12 cellular contexts compared by ENCODE assay signal in the genomic region with DNA sequence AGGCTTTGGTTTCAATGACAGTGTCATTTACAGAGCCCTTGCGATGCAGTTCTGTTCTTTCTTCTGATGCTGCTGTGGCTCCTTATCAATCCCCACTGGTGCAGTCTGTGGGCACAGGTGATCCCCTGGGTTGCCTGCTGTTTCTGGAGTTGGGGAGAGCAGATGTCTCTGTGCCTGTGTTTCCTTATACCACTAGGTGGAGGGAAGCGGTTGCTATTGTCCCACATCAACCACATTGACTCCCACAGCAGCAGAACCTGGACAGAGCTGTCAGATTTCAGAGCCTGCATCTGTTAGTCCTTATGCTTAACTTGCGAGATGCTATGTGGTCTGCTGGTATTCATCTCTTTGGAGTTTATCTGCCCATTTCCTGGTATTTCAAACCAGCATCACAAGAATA. TPM values are rescaled to one million over a fixed set of nuclear protein-coding genes. Genes with fewer than 3 reads are reported as not detected.
DNase-seq lines count a peak whose midpoint lies in the region; ATAC-seq, FAIRE-seq and TF ChIP-seq lines count a peak whose summit lies in the region.
"Had no signal": no experiment of that assay in that cellular context is flagged by ENCODE, and none has a peak within 500 bp of the region (broad histone marks: within the 10 kb centered on the region; RNA-seq: fewer than 3 reads in every experiment).

No MANE protein-coding gene starts in this region.

- no peak overlapping the region for H2AFZ ChIP-seq in astrocyte (ENCODE audit: low read depth, low read length)

- peaks cover 11% of the 10 kb centered on the region for H3K4me1 ChIP-seq in astrocyte (ENCODE audit: insufficient read depth, low read length)
- H3K4me1 ChIP-seq in naive thymus-derived CD4-positive, alpha-beta T cell (ENCODE audit: control insufficient read depth in 2 of 2, insufficient read depth in 2 of 2, low read length in 2 of 2): no peaks in the 10 kb centered on the region

- no peak overlapping the region for H3K27ac Mint-ChIP-seq in astrocyte (ENCODE audit: unreplicated experiment)
- peak overlapping the region in 1 of 9 donors; percentile 3 for H3K27ac Mint-ChIP-seq in naive thymus-derived CD4-positive, alpha-beta T cell
- H3K27ac Mint-ChIP-seq: stimulated activated naive CD8-positive, alpha-beta T cell treated with anti-CD3 and anti-CD28 coated beads, Interleukin-15, Interleukin-2, amounts not matched to agents 100 ng/mL and 50 ng/mL, for 24 hours had no signal

- H3K27ac ChIP-seq in astrocyte (ENCODE audit: low read depth, low read length): no peak overlapping the region
- H3K27ac ChIP-seq in naive thymus-derived CD4-positive, alpha-beta T cell (ENCODE audit: low read depth, low read length): no peak overlapping the region
- H3K27ac ChIP-seq: BLaER1 treated with 17β-estradiol and CSF1 and Interleukin-3, amounts not matched to agents 10 nM and 100 nM had no signal

- no peaks in the 10 kb centered on the region for H3K27me3 ChIP-seq in astrocyte (ENCODE audit: insufficient read depth, low read length)
- no peaks in the 10 kb centered on the region for H3K27me3 ChIP-seq in naive thymus-derived CD4-positive, alpha-beta T cell (ENCODE audit: control insufficient read depth in 2 of 2, insufficient read depth in 2 of 2, low read length in 2 of 2)
- H3K27me3 ChIP-seq: BLaER1 treated with 17β-estradiol and CSF1 and Interleukin-3, amounts not matched to agents 10 nM and 100 nM had no signal

- no peak overlapping the region for H3K4me3 ChIP-seq in astrocyte (ENCODE audit: insufficient read depth, low read depth, low read length)
- no peak overlapping the region for H3K4me3 ChIP-seq in naive thymus-derived CD4-positive, alpha-beta T cell (ENCODE audit: low read length)
- H3K4me3 ChIP-seq: BLaER1 treated with 17β-estradiol and CSF1 and Interleukin-3, amounts not matched to agents 10 nM and 100 nM had no signal

- no peaks in the 10 kb centered on the region for H3K36me3 ChIP-seq in astrocyte (ENCODE audit: insufficient read depth, low read length)
- no peaks in the 10 kb centered on the region for H3K36me3 ChIP-seq in naive thymus-derived CD4-positive, alpha-beta T cell (ENCODE audit: control insufficient read depth in 2 of 3, insufficient read depth in 3 of 3, low read length in 3 of 3)

- FAIRE-seq in astrocyte (lab: Jason Lieb, UNC): no peak

- ATAC-seq in HG03354 (IDR thresholded peaks at IDR 0.05; ENCODE audit: poor library complexity, severe bottlenecking, unreplicated experiment) (peak; percentile 70), GM21526 (IDR thresholded peaks at IDR 0.05; ENCODE audit: low FRiP score, unreplicated experiment) (no peak)
- ATAC-seq in naive thymus-derived CD4-positive, alpha-beta T cell: peak; percentile 37

- peaks cover 9% of the 10 kb centered on the region for H3K4me1 Mint-ChIP-seq in astrocyte (ENCODE audit: low read depth, unreplicated experiment)
- peaks cover 0 to 17% (median 0%) of the 10 kb centered on the region in 7 donors for H3K4me1 Mint-ChIP-seq in naive thymus-derived CD4-positive, alpha-beta T cell

- no peaks in the 10 kb centered on the region for H4K20me1 ChIP-seq in astrocyte (ENCODE audit: insufficient read depth, low read length)
- H4K20me1 ChIP-seq: BLaER1 treated with 17β-estradiol and CSF1 and Interleukin-3, amounts not matched to agents 10 nM and 100 nM had no signal

- intact Hi-C loops in naive thymus-derived CD4-positive, alpha-beta T cell (cut with micrococcal nuclease): loop anchor here (1.0 to 5.0 kb wide), 5 partner anchors 35 to 179 kb away; partner anchors contain the start of gene AGA (in 1 of the 2)

- H3K4me2 ChIP-seq in astrocyte (ENCODE audit: low read length): no peak overlapping the region
- H3K4me2 ChIP-seq: BLaER1 treated with 17β-estradiol and CSF1 and Interleukin-3, amounts not matched to agents 10 nM and 100 nM had no signal

- no peaks in the 10 kb centered on the region for H3K36me3 Mint-ChIP-seq in astrocyte (ENCODE audit: low read depth, unreplicated experiment)
- H3K36me3 Mint-ChIP-seq in naive thymus-derived CD4-positive, alpha-beta T cell: peaks cover 0 to 31% (median 0%) of the 10 kb centered on the region in 5 donors

- CTCF ChIA-PET in naive thymus-derived CD4-positive, alpha-beta T cell (lab: Charles Lee): interaction anchor here (0.7 to 1.3 kb wide), 4 partner anchors 18 to 232 kb away, joined by 3 to 5 read pairs (median 4); partner anchors contain the start of gene AGA

- peak; percentile 18 for TF ChIP-seq CTCF in astrocyte (IDR thresholded peaks at IDR 0.05; ENCODE audit: insufficient read depth, low read depth, low read length)

- H3K9me3 ChIP-seq in astrocyte (ENCODE audit: insufficient read depth, low read depth, low read length): no peaks in the 10 kb centered on the region
- no peaks in the 10 kb centered on the region for H3K9me3 ChIP-seq in naive thymus-derived CD4-positive, alpha-beta T cell (ENCODE audit: control insufficient read depth in 2 of 3, low read length in 3 of 3)

- H3K9me3 Mint-ChIP-seq in astrocyte (ENCODE audit: unreplicated experiment): no peaks in the 10 kb centered on the region
- H3K9me3 Mint-ChIP-seq in naive thymus-derived CD4-positive, alpha-beta T cell: peaks cover 0 to 10% (median 0%) of the 10 kb centered on the region in 11 donors

- H3K9ac ChIP-seq in astrocyte (ENCODE audit: low read length): no peak overlapping the region
- H3K9ac ChIP-seq: BLaER1 treated with 17β-estradiol and CSF1 and Interleukin-3, amounts not matched to agents 10 nM and 100 nM had no signal

- POLR2A ChIA-PET in naive thymus-derived CD4-positive, alpha-beta T cell (lab: Charles Lee): interaction anchor here (0.8 kb wide), 1 partner anchor 1166 kb away, joined by 3 read pairs; no protein-coding TSS in a partner anchor

- H3K79me2 ChIP-seq in astrocyte (ENCODE audit: insufficient read depth, low read length): no peaks in the 10 kb centered on the region

- peak; percentile 24 for DNase-seq in NCI-H82 (lab: John Stamatoyannopoulos, UW)
- no peak for DNase-seq in NCI-H82 treated with DMSO at 0.1 percent for 48 hours (lab: John Stamatoyannopoulos, UW; ENCODE audit: unreplicated experiment)
- DNase-seq in astrocyte (ENCODE audit: low read depth): peak; percentile 71
- DNase-seq in naive thymus-derived CD4-positive, alpha-beta T cell: peak in 4 of 9 donors; percentile 18 to 45 (median 30)
- no peak for DNase-seq in NCI-H2196 (lab: John Stamatoyannopoulos, UW; ENCODE audit: unreplicated experiment)
- no peak for DNase-seq in H4 (ENCODE audit: low spot score)
- DNase-seq: foreskin melanocyte, NCI-H1694 treated with DMSO at 0.1 percent for 48 hours had no signal

- H3K4me3 Mint-ChIP-seq in astrocyte (ENCODE audit: unreplicated experiment): no peak overlapping the region
- no peak overlapping the region for H3K4me3 Mint-ChIP-seq in naive thymus-derived CD4-positive, alpha-beta T cell
- H3K4me3 Mint-ChIP-seq: stimulated activated naive CD8-positive, alpha-beta T cell treated with anti-CD3 and anti-CD28 coated beads, Interleukin-15, Interleukin-2, amounts not matched to agents 100 ng/mL and 50 ng/mL, for 24 hours had no signal

- H3K27me3 Mint-ChIP-seq in astrocyte (ENCODE audit: low read depth, unreplicated experiment): no peaks in the 10 kb centered on the region
- peaks cover 0 to 3% (median 0%) of the 10 kb centered on the region in 5 donors for H3K27me3 Mint-ChIP-seq in naive thymus-derived CD4-positive, alpha-beta T cell
- H3K27me3 Mint-ChIP-seq: stimulated activated naive CD8-positive, alpha-beta T cell treated with anti-CD3 and anti-CD28 coated beads, Interleukin-15, Interleukin-2, amounts not matched to agents 100 ng/mL and 50 ng/mL, for 24 hours had no signal

RNA-seq across cellular contexts. Expression of gene NEIL3, which starts 57.7 kb away (rescaled TPM):
- 0.53 and 0.91 TPM in 2 replicates for total RNA-seq in astrocyte
- total RNA-seq in naive thymus-derived CD4-positive, alpha-beta T cell: 10 to 100 TPM in 1 of 5 experiments, 1 to 10 TPM in 1, under 1 TPM in 1, not detected in 2; 0.37 to 24.7 (median 2.4) TPM
- not detected for polyA plus RNA-seq in naive thymus-derived CD4-positive, alpha-beta T cell
- total RNA-seq in H4 (2014; rRNA removed; shearing (Covaris generic)): 21.1 and 23.8 TPM in 2 replicates

Comparison
In these comparisons a context has a peak if more than half of its experiments do, and no peak if none do; other contexts are left out.
1. DNase-seq: peak in NCI-H82 (single experiment) and astrocyte (single experiment); none in NCI-H82 treated with DMSO at 0.1 percent for 48 hours (single experiment), NCI-H2196 (single experiment) and H4 (single experiment).